18 cellular contexts compared by ENCODE assay signal in the genomic region with DNA sequence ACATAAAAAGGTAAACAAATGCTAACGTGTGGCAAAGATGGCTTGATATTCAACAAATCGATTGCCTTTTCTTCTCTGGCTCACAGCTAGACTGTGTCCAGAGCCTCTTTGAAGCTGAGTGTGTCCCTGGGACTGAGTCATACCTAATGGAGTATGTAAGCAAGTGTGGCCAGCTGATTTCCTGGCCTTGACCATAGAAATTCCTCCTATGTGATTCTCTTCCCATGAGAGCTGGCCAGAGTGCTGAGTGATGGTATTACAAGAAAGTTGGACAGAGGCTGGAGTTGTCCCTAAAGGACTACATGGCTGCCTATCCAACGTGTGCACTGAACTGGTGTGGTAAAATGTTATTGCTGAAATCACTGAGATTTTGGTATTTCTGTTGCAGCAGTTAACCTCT.
DNase-seq lines count a peak whose midpoint lies in the region; ATAC-seq and TF ChIP-seq lines count a peak whose summit lies in the region.
"Had no signal": no experiment of that assay in that cellular context is flagged by ENCODE, and none has a peak within 500 bp of the region (broad histone marks: within the 10 kb centered on the region; RNA-seq: fewer than 3 reads in every experiment).

No MANE protein-coding gene starts in this region.

- no peak overlapping the region for H2AFZ ChIP-seq in hepatocyte

- no peaks in the 10 kb centered on the region for H3K27me3 ChIP-seq in left ventricle myocardium inferior (ENCODE audit: low read depth)
- no peaks in the 10 kb centered on the region for H3K27me3 ChIP-seq in hepatocyte
- H3K27me3 ChIP-seq: stomach had no signal

- no peaks in the 10 kb centered on the region for H3K36me3 ChIP-seq in left ventricle myocardium inferior
- no peaks in the 10 kb centered on the region for H3K36me3 ChIP-seq in hepatocyte (replicated peaks; ENCODE audit: insufficient read depth, low read depth)
- H3K36me3 ChIP-seq: stomach had no signal

- no peak for DNase-seq in Right ventricle myocardium superior
- DNase-seq in left ventricle myocardium inferior: no peak
- peak; percentile 85 for DNase-seq in astrocyte of the hippocampus (ENCODE audit: low read depth, low spot score)
- DNase-seq in hepatocyte (ENCODE audit: low spot score): peak; percentile 46
- DNase-seq in stimulated activated CD4-positive, alpha-beta T cell treated with anti-CD3 and anti-CD28 coated beads, Interleukin-1b, Interleukin-23, amount 100 ng/mL, for 48 hours: no peak
- DNase-seq in COR-L47 (lab: John Stamatoyannopoulos, UW): no peak
- DNase-seq in NAMALWA (ENCODE audit: low spot score): no peak
- DNase-seq: activated CD8-positive, alpha-beta T cell treated with anti-CD3 and anti-CD28 coated beads for 36 hours; CD4-positive, alpha-beta memory T cell; effector memory CD8-positive, alpha-beta T cell; head of caudate nucleus; Kasumi-1; NCI-H1694; NCI-H524; stomach had no signal

- H3K4me1 ChIP-seq in left ventricle myocardium inferior (no peaks in the 10 kb centered on the region), hepatocyte (ENCODE audit: insufficient read depth) (no peaks in the 10 kb centered on the region)
- H3K4me1 ChIP-seq: A549, stomach had no signal

- no peaks in the 10 kb centered on the region for H4K20me1 ChIP-seq in hepatocyte (ENCODE audit: insufficient read depth, poor library complexity, severe bottlenecking)

- H3K27ac ChIP-seq in left ventricle myocardium inferior (replicated peaks): no peak overlapping the region
- H3K27ac ChIP-seq in hepatocyte: no peak overlapping the region
- H3K27ac ChIP-seq: A549, stomach had no signal

- H3K4me3 ChIP-seq in left ventricle myocardium inferior: no peak overlapping the region
- no peak overlapping the region for H3K4me3 ChIP-seq in hepatocyte
- H3K4me3 ChIP-seq: A549, lung, stomach had no signal

- H3K79me2 ChIP-seq in hepatocyte: no peaks in the 10 kb centered on the region

- H3K4me2 ChIP-seq in hepatocyte: no peak overlapping the region
- H3K4me2 ChIP-seq: A549 had no signal

- intact Hi-C loops in Right ventricle myocardium superior (cut with DNase I) (no loop called here), left ventricle myocardium inferior (cut with micrococcal nuclease) (no loop called here)

- 76% methylated on average over 3 of the region's 3 CpGs for WGBS in hepatocyte (ENCODE audit: low lambda C conversion rate, missing lambda C conversion rate)

- ATAC-seq in Right ventricle myocardium superior (ENCODE audit: poor library complexity): peak; percentile 43
- no peak for ATAC-seq in HG03457 (IDR thresholded peaks at IDR 0.05; ENCODE audit: unreplicated experiment)
- ATAC-seq: activated CD8-positive, alpha-beta T cell treated with anti-CD3 and anti-CD28 coated beads for 36 hours; effector memory CD8-positive, alpha-beta T cell had no signal

- TF ChIP-seq CTCF in left ventricle myocardium inferior (IDR thresholded peaks at IDR 0.05; ENCODE audit: borderline replicate concordance): no peak
- no peak for TF ChIP-seq CTCF in hepatocyte (IDR thresholded peaks at IDR 0.05; ENCODE audit: poor library complexity)

- no peaks in the 10 kb centered on the region for H3K9me2 ChIP-seq in hepatocyte (replicated peaks; ENCODE audit: insufficient read depth)

- H3K9me3 ChIP-seq in left ventricle myocardium inferior (replicated peaks) (peaks cover 11% of the 10 kb centered on the region), hepatocyte (ENCODE audit: low read depth) (no peaks in the 10 kb centered on the region)
- H3K9me3 ChIP-seq: A549 had no signal

Comparison
In these comparisons a context has a peak if more than half of its experiments do, and no peak if none do; other contexts are left out.
1. DNase-seq: peak in astrocyte of the hippocampus (single experiment) and hepatocyte (single experiment); none in Right ventricle myocardium superior (single experiment), left ventricle myocardium inferior (single experiment), stimulated activated CD4-positive, alpha-beta T cell treated with anti-CD3 and anti-CD28 coated beads, Interleukin-1b, Interleukin-23, amount 100 ng/mL, for 48 hours (single experiment), COR-L47 (single experiment) and NAMALWA (single experiment).